In genomic region chr12:10196210-10196609, GRCh38 we compare ENCODE assay signal across 12 cellular contexts. TPM values are rescaled to one million over a fixed set of nuclear protein-coding genes. Genes with fewer than 3 reads are reported as not detected.
A peak's percentile ranks its signal among the peaks of the same experiment; 100 is the strongest.
DNase-seq lines count a peak whose midpoint lies in the region; ATAC-seq and TF ChIP-seq lines count a peak whose summit lies in the region.
"Had no signal": no experiment of that assay in that cellular context is flagged by ENCODE, and none has a peak within 500 bp of the region (broad histone marks: within the 10 kb centered on the region; RNA-seq: fewer than 3 reads in every experiment).

No MANE protein-coding gene starts in this region.

- intact Hi-C loops in mucosa of descending colon (cut with DNase I, micrococcal nuclease) = no loop called here

- H3K4me1 ChIP-seq in mucosa of descending colon (ENCODE audit: low read depth) = no peaks in the 10 kb centered on the region
- H3K4me1 ChIP-seq: BE2C had no signal

- no peaks in the 10 kb centered on the region for H3K36me3 Mint-ChIP-seq in naive thymus-derived CD8-positive, alpha-beta T cell
- H3K36me3 Mint-ChIP-seq in endothelial cell (ENCODE audit: low read depth, unreplicated experiment) = no peaks in the 10 kb centered on the region

- H3K4me1 Mint-ChIP-seq in naive thymus-derived CD8-positive, alpha-beta T cell = peaks cover 0 to 22% (median 4%) of the 10 kb centered on the region in 4 donors
- peaks cover 7% of the 10 kb centered on the region for H3K4me1 Mint-ChIP-seq in endothelial cell (ENCODE audit: unreplicated experiment)

- peaks cover 5 to 19% (median 9%) of the 10 kb centered on the region in 5 donors for H3K27me3 Mint-ChIP-seq in naive thymus-derived CD8-positive, alpha-beta T cell
- H3K27me3 Mint-ChIP-seq in endothelial cell (ENCODE audit: unreplicated experiment) = peaks cover 3% of the 10 kb centered on the region

- no peaks in the 10 kb centered on the region for H3K9me3 ChIP-seq in mucosa of descending colon
- H3K9me3 ChIP-seq: BE2C had no signal

- ATAC-seq in GM19455 (IDR thresholded peaks at IDR 0.05; ENCODE audit: unreplicated experiment) (peak; percentile 73), HG03095 (IDR thresholded peaks at IDR 0.05; ENCODE audit: unreplicated experiment) (peak; percentile 74), mucosa of descending colon (no peak)
- ATAC-seq in naive thymus-derived CD8-positive, alpha-beta T cell = no peak

- peak; percentile 25 for DNase-seq in GM12864 (ENCODE audit: low read depth)
- DNase-seq in OCI-M1 (lab: John Stamatoyannopoulos, UW) = peak; percentile 82
- no peak for DNase-seq in mucosa of descending colon
- no peak for DNase-seq in naive thymus-derived CD8-positive, alpha-beta T cell
- no peak for DNase-seq in endothelial cell (ENCODE audit: low spot score)
- DNase-seq in stimulated activated CD4-positive, alpha-beta T cell treated with anti-CD3 and anti-CD28 coated beads, Interleukin-15, amount 100 ng/mL, for 24 hours = no peak
- DNase-seq: BE2C, IMR-90, NCI-H524 treated with DMSO at 0.1 percent for 48 hours had no signal

- no peaks in the 10 kb centered on the region for H3K9me3 Mint-ChIP-seq in naive thymus-derived CD8-positive, alpha-beta T cell
- H3K9me3 Mint-ChIP-seq in endothelial cell (ENCODE audit: unreplicated experiment) = no peaks in the 10 kb centered on the region

- H3K4me3 Mint-ChIP-seq in naive thymus-derived CD8-positive, alpha-beta T cell = peak overlapping the region in 2 of 10 donors; percentile 7 to 10
- no peak overlapping the region for H3K4me3 Mint-ChIP-seq in endothelial cell (ENCODE audit: unreplicated experiment)

- peak overlapping the region in 2 of 10 donors; percentile 17 to 62 for H3K27ac Mint-ChIP-seq in naive thymus-derived CD8-positive, alpha-beta T cell
- H3K27ac Mint-ChIP-seq in endothelial cell (ENCODE audit: unreplicated experiment) = no peak overlapping the region

- no peak overlapping the region for H3K4me3 ChIP-seq in GM12864 (ENCODE audit: low read depth, low read length)
- no peak overlapping the region for H3K4me3 ChIP-seq in mucosa of descending colon

- TF ChIP-seq CTCF in GM12864 (IDR thresholded peaks at IDR 0.05; ENCODE audit: low read depth, low read length, missing control alignments) (no peak), mucosa of descending colon (IDR thresholded peaks at IDR 0.05) (no peak), endothelial cell (IDR thresholded peaks at IDR 0.05; ENCODE audit: unreplicated experiment) (no peak)

- no peaks in the 10 kb centered on the region for H3K36me3 ChIP-seq in mucosa of descending colon (ENCODE audit: low read depth)
- H3K36me3 ChIP-seq: BE2C had no signal

- POLR2A ChIA-PET in naive thymus-derived CD8-positive, alpha-beta T cell (lab: Charles Lee) = interaction anchor here (0.6 kb wide), 1 partner anchor 30 kb away, joined by 4 read pairs; no protein-coding TSS in a partner anchor

RNA-seq across cellular contexts. Expression of gene GABARAPL1, which starts 16.5 kb away (rescaled TPM):
- 10 to 100 TPM; 34.4 to 93.4 (median 41.0) TPM for total RNA-seq in mucosa of descending colon
- total RNA-seq in naive thymus-derived CD8-positive, alpha-beta T cell = 10 to 100 TPM; 55.5 to 56.1 TPM
- 10 to 100 TPM; 10.0 to 35.3 (median 12.2) TPM for polyA plus RNA-seq in naive thymus-derived CD8-positive, alpha-beta T cell
- total RNA-seq in endothelial cell (ENCODE audit: unreplicated experiment) = 133 TPM

RNA-seq across cellular contexts. Expression of gene TMEM52B, which starts 17.4 kb away (rescaled TPM):
- total RNA-seq in mucosa of descending colon = under 1 TPM in 1 of 3 donors, not detected in 2; 0.10 TPM
- total RNA-seq in naive thymus-derived CD8-positive, alpha-beta T cell = not detected
- polyA plus RNA-seq in naive thymus-derived CD8-positive, alpha-beta T cell = not detected
- not detected for total RNA-seq in endothelial cell (ENCODE audit: unreplicated experiment)
- total RNA-seq: pulmonary artery endothelial cell had no signal

RNA-seq across cellular contexts. Expression of gene OLR1, which starts 24.3 kb away (rescaled TPM):
- total RNA-seq in mucosa of descending colon = under 1 TPM in 1 of 3 donors, not detected in 2; 0.63 TPM
- total RNA-seq in naive thymus-derived CD8-positive, alpha-beta T cell = not detected
- not detected for polyA plus RNA-seq in naive thymus-derived CD8-positive, alpha-beta T cell
- total RNA-seq in endothelial cell (ENCODE audit: unreplicated experiment) = not detected
- total RNA-seq: pulmonary artery endothelial cell had no signal

Comparison
In these comparisons a context has a peak if more than half of its experiments do, and no peak if none do; other contexts are left out.
1. DNase-seq: peak in GM12864 (single experiment) and OCI-M1 (single experiment); none in mucosa of descending colon (0 of 3), naive thymus-derived CD8-positive, alpha-beta T cell (0 of 10), endothelial cell (single experiment) and stimulated activated CD4-positive, alpha-beta T cell treated with anti-CD3 and anti-CD28 coated beads, Interleukin-15, amount 100 ng/mL, for 24 hours (single experiment).
2. ATAC-seq: peak in GM19455 (single experiment) and HG03095 (single experiment); none in mucosa of descending colon (single experiment) and naive thymus-derived CD8-positive, alpha-beta T cell (0 of 2).